ENCODE assay signal across 8 cellular contexts in genomic region chr2:3461781-3462492, GRCh38. TPM values are rescaled to one million over a fixed set of nuclear protein-coding genes. Genes with fewer than 3 reads are reported as not detected.
DNase-seq lines count a peak whose midpoint lies in the region; ATAC-seq, FAIRE-seq and TF ChIP-seq lines count a peak whose summit lies in the region.

No MANE protein-coding gene starts in this region.

- H3K9me3 Mint-ChIP-seq in activated CD4-positive, alpha-beta T cell treated with anti-CD3 and anti-CD28 coated beads for 36 hours (ENCODE audit: low read depth) = no peaks in the 10 kb centered on the region

- no peaks in the 10 kb centered on the region for H3K79me2 ChIP-seq in GM12878 (ENCODE audit: control insufficient read depth, insufficient read depth, low read length)

- H4K20me1 ChIP-seq in GM12878 (ENCODE audit: control insufficient read depth, insufficient read depth) = no peaks in the 10 kb centered on the region

- peaks cover 9% of the 10 kb centered on the region for H3K36me3 Mint-ChIP-seq in activated CD4-positive, alpha-beta T cell treated with anti-CD3 and anti-CD28 coated beads for 36 hours (ENCODE audit: low read depth)

- H3K4me3 Mint-ChIP-seq in activated CD4-positive, alpha-beta T cell treated with anti-CD3 and anti-CD28 coated beads for 36 hours = no peak overlapping the region

- peak; percentile 51 for DNase-seq in activated CD4-positive, alpha-beta T cell treated with anti-CD3 and anti-CD28 coated beads for 36 hours
- DNase-seq in activated CD4-positive, alpha-beta T cell treated with anti-CD3 and anti-CD28 coated beads, Interleukin-2, amount 50 U/mL, for 4 hours = no peak
- DNase-seq in NCI-H748 (lab: John Stamatoyannopoulos, UW; ENCODE audit: unreplicated experiment) (peak; percentile 58), GM12878 (ENCODE audit: low read depth, low spot score) (peak; percentile 68), inferior parietal cortex (ENCODE audit: extremely low spot score) (peak; percentile 89)
- DNase-seq in stimulated activated CD8-positive, alpha-beta memory T cell treated with anti-CD3 and anti-CD28 coated beads, Interleukin-4, amount 100 ng/mL, for 48 hours = peak; percentile 38

- H3K4me3 ChIP-seq in GM12878 = peak overlapping the region; percentile 50; the same call in 1 of the 2 replicates

- peak overlapping the region; percentile 70 for H2AFZ ChIP-seq in GM12878 (ENCODE audit: control insufficient read depth, low read depth, low read length)

- in situ Hi-C loops in GM12878 (cut with MboI) = loop anchor here (25.0 kb wide), 1 partner anchor 1350 kb away; no protein-coding TSS in a partner anchor

- H3K4me1 Mint-ChIP-seq in activated CD4-positive, alpha-beta T cell treated with anti-CD3 and anti-CD28 coated beads for 36 hours = peaks cover 9% of the 10 kb centered on the region

- intact Hi-C loops in activated CD4-positive, alpha-beta T cell treated with anti-CD3 and anti-CD28 coated beads for 36 hours (cut with DNase I, micrococcal nuclease) = loop anchor here (1.0 to 5.0 kb wide), 3 partner anchors 39 to 189 kb away; no protein-coding TSS in a partner anchor
- intact Hi-C loops in GM12878 (cut with micrococcal nuclease; ENCODE audit: unreplicated experiment) = loop anchor here (1.0 kb wide), 2 partner anchors 38 to 189 kb away; no protein-coding TSS in a partner anchor

- TF ChIP-seq EP300 in GM12878 (IDR thresholded peaks at IDR 0.05; ENCODE audit: borderline replicate concordance in 1 of 2, control insufficient read depth in 1 of 2, low read depth in 2 of 2, low read length in 2 of 2) = no peak; a peak in 1 of 4 replicates

- no TSS peak for BruUV-seq in GM12878 (replicated peaks; lab: Mats Ljungman, UMichigan)

- ATAC-seq in activated CD4-positive, alpha-beta T cell treated with anti-CD3 and anti-CD28 coated beads for 36 hours = peak; percentile 69
- peak; percentile 80 for ATAC-seq in GM19438 (IDR thresholded peaks at IDR 0.05; ENCODE audit: low read depth, unreplicated experiment)
- peak; percentile 72 for ATAC-seq in HG03342 (IDR thresholded peaks at IDR 0.05; ENCODE audit: unreplicated experiment)
- ATAC-seq in GM12878 = peak; percentile 85

- peaks cover 12% of the 10 kb centered on the region for H3K4me1 ChIP-seq in GM12878 (ENCODE audit: control insufficient read depth, insufficient read depth, low read length)

- H3K27ac ChIP-seq in GM12878 (ENCODE audit: control insufficient read depth, insufficient read depth) = peak overlapping the region; percentile 76

- TF ChIP-seq RAD21 in GM12878 (IDR thresholded peaks at IDR 0.05; ENCODE audit: insufficient read depth, low read depth, low read length) = peak; percentile 91

- FAIRE-seq in GM12878 (lab: Jason Lieb, UNC) = peak; percentile 97

- peak overlapping the region; percentile 84 for H3K27ac Mint-ChIP-seq in activated CD4-positive, alpha-beta T cell treated with anti-CD3 and anti-CD28 coated beads for 36 hours

- SMC1A ChIA-PET in GM12878 (lab: Charles Lee; ENCODE audit: uncharacterized antibody, unreplicated experiment) = interaction anchor here (0.7 to 4.0 kb wide), 10 partner anchors 15 to 422 kb away, joined by 3 to 28 read pairs (median 4); partner anchors contain the start of gene EIPR1

- H3K9me3 ChIP-seq in GM12878 (replicated peaks; ENCODE audit: control insufficient read depth, insufficient read depth, low read length) = no peaks in the 10 kb centered on the region

- H3K9ac ChIP-seq in GM12878 (ENCODE audit: control insufficient read depth, insufficient read depth, low read length) = peak overlapping the region; percentile 64

- no peak for TF ChIP-seq POLR2A in GM12878 (IDR thresholded peaks at IDR 0.05; ENCODE audit: low read depth, low read length)

- peak overlapping the region; percentile 66 for H3K4me2 ChIP-seq in GM12878 (ENCODE audit: control insufficient read depth, insufficient read depth)

- 3% methylated on average over 12 of the region's 12 CpGs for WGBS in GM12878 (ENCODE audit: insufficient coverage, insufficient replicate concordance, low lambda C conversion rate, missing lambda C conversion rate)

- POLR2A ChIA-PET in activated CD4-positive, alpha-beta T cell treated with anti-CD3 and anti-CD28 coated beads for 36 hours (lab: Charles Lee) = interaction anchor here (0.6 kb wide), 1 partner anchor 1085 kb away, joined by 3 read pairs; no protein-coding TSS in a partner anchor
- POLR2A ChIA-PET in GM12878 (lab: Charles Lee) = interaction anchor here (1.4 kb wide), 1 partner anchor 57 kb away, joined by 3 read pairs; no protein-coding TSS in a partner anchor

- H3K27me3 Mint-ChIP-seq in activated CD4-positive, alpha-beta T cell treated with anti-CD3 and anti-CD28 coated beads for 36 hours = no peaks in the 10 kb centered on the region

- H3K36me3 ChIP-seq in GM12878 (ENCODE audit: control insufficient read depth in 2 of 2, insufficient read depth in 2 of 2, low read length in 1 of 2) = peaks cover 5 to 9% of the 10 kb centered on the region in 2 experiments; a peak in 3 of 4 replicates

- H3K27me3 ChIP-seq in GM12878 (replicated peaks in 1 of 2; ENCODE audit: control insufficient read depth in 2 of 2, insufficient read depth in 2 of 2, low read length in 1 of 2) = no peaks in the 10 kb centered on the region

- CTCF ChIA-PET in activated CD4-positive, alpha-beta T cell treated with anti-CD3 and anti-CD28 coated beads for 36 hours (lab: Charles Lee) = interaction anchor here (0.6 to 3.7 kb wide), 13 partner anchors 9 to 1535 kb away, joined by 3 to 18 read pairs (median 4); no protein-coding TSS in a partner anchor
- CTCF ChIA-PET in GM12878 (lab: Yijun Ruan, JAX) = interaction anchor here (0.6 to 3.6 kb wide), 26 partner anchors 9 to 1342 kb away, joined by 3 to 44 read pairs (median 5); partner anchors contain the start of gene EIPR1

- RAD21 ChIA-PET in GM12878 (lab: Charles Lee; ENCODE audit: unreplicated experiment) = interaction anchor here (0.7 to 2.5 kb wide), 7 partner anchors 19 to 190 kb away, joined by 3 to 21 read pairs (median 3); no protein-coding TSS in a partner anchor

- peak; percentile 82 to 94 (median 89) for TF ChIP-seq CTCF in GM12878 (IDR thresholded peaks at IDR 0.05 in 2 of 3, conservative IDR thresholded peaks at IDR 0.05 in 1 of 3; ENCODE audit: control insufficient read depth in 2 of 3, extremely low read depth in 1 of 3, insufficient read depth in 1 of 3, low read depth in 3 of 3, low read length in 3 of 3)

TF ChIP-seq in GM12878, 131 proteins besides CTCF, POLR2A, EP300 and RAD21 (continues in another document):
- peak; percentile 38 for TF ChIP-seq RUNX3 (IDR thresholded peaks at IDR 0.05; ENCODE audit: low read length)
- 0 out of 2 replicates have a peak, but pooled peaks have one; percentile 22 for TF ChIP-seq YY1 (IDR thresholded peaks at IDR 0.05; ENCODE audit: low read depth, low read length)
- 0 out of 2 replicates have a peak, but pooled peaks have one; percentile 14 for TF ChIP-seq EED (IDR thresholded peaks at IDR 0.05; ENCODE audit: low read depth)
- TF ChIP-seq TBL1XR1 (IDR thresholded peaks at IDR 0.05; ENCODE audit: low read depth, low read length) = no peak
- peak; percentile 71 for TF ChIP-seq ATF7 (IDR thresholded peaks at IDR 0.05; ENCODE audit: low read depth)
- no peak for TF ChIP-seq FOXK2 (IDR thresholded peaks at IDR 0.05)
- no peak for TF ChIP-seq CREB1 (IDR thresholded peaks at IDR 0.05; ENCODE audit: low read depth)
- 0 out of 2 replicates have a peak, but pooled peaks have one; percentile 0 for TF ChIP-seq CHD1 (IDR thresholded peaks at IDR 0.05; ENCODE audit: low read depth, low read length)
- no peak for TF ChIP-seq NFYA (IDR thresholded peaks at IDR 0.05; ENCODE audit: borderline replicate concordance, low read depth, low read length)
- TF ChIP-seq HDGF (IDR thresholded peaks at IDR 0.05) = peak; percentile 67; the same call in 1 of the 2 replicates
- no peak for TF ChIP-seq POLR2AphosphoS5 (IDR thresholded peaks at IDR 0.05; ENCODE audit: low read length)
- TF ChIP-seq, protein P1, sequence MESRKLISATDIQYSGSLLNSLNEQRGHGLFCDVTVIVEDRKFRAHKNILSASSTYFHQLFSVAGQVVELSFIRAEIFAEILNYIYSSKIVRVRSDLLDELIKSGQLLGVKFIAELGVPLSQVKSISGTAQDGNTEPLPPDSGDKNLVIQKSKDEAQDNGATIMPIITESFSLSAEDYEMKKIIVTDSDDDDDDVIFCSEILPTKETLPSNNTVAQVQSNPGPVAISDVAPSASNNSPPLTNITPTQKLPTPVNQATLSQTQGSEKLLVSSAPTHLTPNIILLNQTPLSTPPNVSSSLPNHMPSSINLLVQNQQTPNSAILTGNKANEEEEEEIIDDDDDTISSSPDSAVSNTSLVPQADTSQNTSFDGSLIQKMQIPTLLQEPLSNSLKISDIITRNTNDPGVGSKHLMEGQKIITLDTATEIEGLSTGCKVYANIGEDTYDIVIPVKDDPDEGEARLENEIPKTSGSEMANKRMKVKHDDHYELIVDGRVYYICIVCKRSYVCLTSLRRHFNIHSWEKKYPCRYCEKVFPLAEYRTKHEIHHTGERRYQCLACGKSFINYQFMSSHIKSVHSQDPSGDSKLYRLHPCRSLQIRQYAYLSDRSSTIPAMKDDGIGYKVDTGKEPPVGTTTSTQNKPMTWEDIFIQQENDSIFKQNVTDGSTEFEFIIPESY (IDR thresholded peaks at IDR 0.05) = no peak
- TF ChIP-seq MTA3 (IDR thresholded peaks at IDR 0.05; ENCODE audit: borderline replicate concordance, low read length) = no peak; the same call in 1 of the 2 replicates
- TF ChIP-seq POU2F2 (IDR thresholded peaks at IDR 0.05; ENCODE audit: borderline replicate concordance, low read depth, low read length) = 0 out of 3 replicates have a peak, but pooled peaks have one; percentile 9

RNA-seq across cellular contexts. Expression of gene ADI1, which starts 57.4 kb away (rescaled TPM):
- 10 to 100 TPM; 32.3 to 33.3 TPM for total RNA-seq in activated CD4-positive, alpha-beta T cell treated with anti-CD3 and anti-CD28 coated beads for 36 hours
- 3.7 and 4.0 TPM in 2 replicates for total RNA-seq in GM12878 (2013; cell fraction: nucleolus; rRNA removed)
- total RNA-seq in GM12878 (2014; rRNA removed) (15.9 and 19.3 TPM in 2 replicates), GM12878 (2014; rRNA removed; fragmentation: Illumina TruSeq; extraction: Trizol) (15.0 and 15.6 TPM in 2 replicates), GM12878 (2021) (17.5 and 20.6 TPM in 2 replicates)
- 7.0 TPM for polyA plus RNA-seq in GM12878 (2011; ENCODE audit: low read depth)
- polyA plus RNA-seq in GM12878 (2011; rRNA removed) (18.4 and 20.0 TPM in 2 replicates), GM12878 (2014; fragmentation: Illumina TruSeq; extraction: Trizol) (16.1 and 19.8 TPM in 2 replicates), GM12878 (2014; fragmentation: Nextera tagmentation; extraction: Ambion mirVana) (10 to 100 TPM in 1 of 2 experiments, 1 to 10 TPM in 1; 4.4 to 12.4 TPM), GM12878 (2014; rRNA removed) (16.9 and 17.0 TPM in 2 replicates), GM12878 (2016; fragmentation: Nextera tagmentation; extraction: Ambion mirVana) (10 to 100 TPM; 74.4 to 78.7 TPM)
- polyA plus RNA-seq in GM12878 (2011; cell fraction: cytosol; rRNA removed) = 16.3 and 19.4 TPM in 2 replicates
- 13.3 and 14.5 TPM in 2 replicates for polyA plus RNA-seq in GM12878 (2011; cell fraction: nucleus; rRNA removed)
- polyA plus RNA-seq in GM12878 (2012) = 12.1 and 12.4 TPM in 2 replicates
- 9.1 TPM in 2 replicates for polyA minus RNA-seq in GM12878 (2011; rRNA and poly(A)+ RNA removed)
- polyA minus RNA-seq in GM12878 (2011; cell fraction: cytosol; rRNA and poly(A)+ RNA removed) = 4.1 and 4.9 TPM in 2 replicates
- polyA minus RNA-seq in GM12878 (2011; cell fraction: nucleus; rRNA and poly(A)+ RNA removed) = 2.1 and 5.4 TPM in 2 replicates

Comparison
In these comparisons a context has a peak if more than half of its experiments do, and no peak if none do; other contexts are left out.
1. DNase-seq: peak in activated CD4-positive, alpha-beta T cell treated with anti-CD3 and anti-CD28 coated beads for 36 hours (single experiment), NCI-H748 (single experiment), GM12878 (single experiment), inferior parietal cortex (single experiment) and stimulated activated CD8-positive, alpha-beta memory T cell treated with anti-CD3 and anti-CD28 coated beads, Interleukin-4, amount 100 ng/mL, for 48 hours (single experiment); none in activated CD4-positive, alpha-beta T cell treated with anti-CD3 and anti-CD28 coated beads, Interleukin-2, amount 50 U/mL, for 4 hours (0 of 2).
2. Peak in every context shown above with its lines, with median percentiles within 50 percentile points of each other: ATAC-seq.